ENCODE assay signal across 10 cellular contexts in genomic region chr10:58480321-58480720, GRCh38. TPM values are rescaled to one million over a fixed set of nuclear protein-coding genes. Genes with fewer than 3 reads are reported as not detected.
"Had no signal": no experiment of that assay in that cellular context is flagged by ENCODE, and none has a peak within 500 bp of the region (broad histone marks: within the 10 kb centered on the region; RNA-seq: fewer than 3 reads in every experiment).

No MANE protein-coding gene starts in this region.

- H3K9me3 ChIP-seq: HAP-1 had no signal

- H3K4me3 ChIP-seq: GM23248, HAP-1 had no signal

- DNase-seq: GM23248, GOT3, H7, KBM-7 had no signal

- H3K27ac ChIP-seq: GM23248, KMS-11 had no signal

- H3K36me3 ChIP-seq: HAP-1 had no signal

- FAIRE-seq: HTR-8/SVneo had no signal

- H3K4me2 ChIP-seq: KMS-11 had no signal

- ATAC-seq: HCT116 had no signal

RNA-seq across cellular contexts. Expression of gene BICC1, which starts 32.4 kb away (rescaled TPM):
- total RNA-seq: HT-29 had no signal
- polyA plus RNA-seq: IgD-negative memory B cell had no signal
